Comparison of ENCODE assay signal across 8 cellular contexts in genomic region chr9:101727621-101728524, GRCh38. TPM values are rescaled to one million over a fixed set of nuclear protein-coding genes. Genes with fewer than 3 reads are reported as not detected.
DNase-seq lines count a peak whose midpoint lies in the region; ATAC-seq and TF ChIP-seq lines count a peak whose summit lies in the region.

No MANE protein-coding gene starts in this region.

- no peak overlapping the region for H3K9ac ChIP-seq in IMR-90 (ENCODE audit: low read depth, low read length)

- POLR2A ChIA-PET in IMR-90 (lab: Charles Lee; ENCODE audit: unreplicated experiment), result no interaction called here

- intact Hi-C loops in IMR-90 (cut with micrococcal nuclease), result loop anchor here (1.0 kb wide), 1 partner anchor 126 kb away; no protein-coding TSS in a partner anchor

- no peaks in the 10 kb centered on the region for H3K4me1 Mint-ChIP-seq in stimulated activated memory B cell treated with anti-CD40 and anti-IgM and Interleukin-4, amounts not matched to agents 10 μg/mL and 1 μg/mL and 100 μg/mL, for 72 hours

- H4K8ac ChIP-seq in IMR-90 (ENCODE audit: low read depth in 2 of 2, low read length in 2 of 2), result no peak overlapping the region

- H2BK120ac ChIP-seq in IMR-90 (ENCODE audit: low read depth, low read length), result no peak overlapping the region

- no peak overlapping the region for H2AK5ac ChIP-seq in IMR-90 (ENCODE audit: low read depth, low read length)

- H3K9me1 ChIP-seq in IMR-90 (ENCODE audit: insufficient read depth, low read length), result no peaks in the 10 kb centered on the region

- H3K14ac ChIP-seq in IMR-90 (replicated peaks; ENCODE audit: low read depth, low read length), result no peak overlapping the region

- peak; percentile 87 for ATAC-seq in GM21717 (IDR thresholded peaks at IDR 0.05; ENCODE audit: unreplicated experiment)
- peak; percentile 59; the same call in 1 of the 2 replicates for ATAC-seq in IMR-90 (ENCODE audit: low read depth)
- ATAC-seq in stimulated activated memory B cell treated with anti-CD40 and anti-IgM and Interleukin-4, amounts not matched to agents 10 μg/mL and 1 μg/mL and 100 μg/mL, for 72 hours, result no peak

- no peak overlapping the region for H4K5ac ChIP-seq in IMR-90 (ENCODE audit: low read depth, low read length)

- TF ChIP-seq POLR2A in IMR-90 (IDR thresholded peaks at IDR 0.05; ENCODE audit: low read depth, low read length), result no peak

- no peak overlapping the region for H2BK20ac ChIP-seq in IMR-90 (ENCODE audit: low read depth, low read length)

- dilution Hi-C loops in IMR-90 (cut with HindIII; ENCODE audit: low sequenced_read_pairs, unreplicated experiment), result no loop called here

- no peak overlapping the region for H3K4me3 ChIP-seq in IMR-90 (ENCODE audit: insufficient read depth, low read depth, low read length)

- no peak overlapping the region for H2AK9ac ChIP-seq in IMR-90 (replicated peaks; ENCODE audit: low read depth, low read length, poor library complexity)

- peaks cover 2% of the 10 kb centered on the region for H3K9me3 Mint-ChIP-seq in stimulated activated memory B cell treated with anti-CD40 and anti-IgM and Interleukin-4, amounts not matched to agents 10 μg/mL and 1 μg/mL and 100 μg/mL, for 72 hours

- H3K4me1 ChIP-seq in IMR-90 (ENCODE audit: control insufficient read depth, insufficient read depth, low read length), result no peaks in the 10 kb centered on the region

- no peak overlapping the region for H2BK15ac ChIP-seq in IMR-90 (ENCODE audit: low read depth, low read length)

- H3K18ac ChIP-seq in IMR-90 (ENCODE audit: low read depth, low read length), result no peak overlapping the region

- in situ Hi-C loops in IMR-90 (cut with MboI; ENCODE audit: low sequenced_read_pairs), result no loop called here

- no peak overlapping the region for H3K27ac ChIP-seq in IMR-90 (ENCODE audit: insufficient read depth, low read length)

- no peak overlapping the region for H3K23ac ChIP-seq in IMR-90 (ENCODE audit: low read depth, low read length)

- no peak overlapping the region for H3K4me3 Mint-ChIP-seq in stimulated activated memory B cell treated with anti-CD40 and anti-IgM and Interleukin-4, amounts not matched to agents 10 μg/mL and 1 μg/mL and 100 μg/mL, for 72 hours

- H4K91ac ChIP-seq in IMR-90 (ENCODE audit: insufficient read depth, low read depth, low read length), result no peak overlapping the region

- no TSS peak for BruUV-seq in IMR-90 (replicated peaks; lab: Mats Ljungman, UMichigan)

- TF ChIP-seq RAD21 in IMR-90 (IDR thresholded peaks at IDR 0.05; ENCODE audit: low read length), result peak; percentile 29; the same call in 1 of the 2 replicates

- peak; percentile 40 for TF ChIP-seq CTCF in IMR-90 (conservative IDR thresholded peaks at IDR 0.05; ENCODE audit: low read depth, low read length)

- no peaks in the 10 kb centered on the region for H3K36me3 ChIP-seq in IMR-90 (ENCODE audit: control insufficient read depth, insufficient read depth, low read length)

- H3K9me3 ChIP-seq in IMR-90 (ENCODE audit: control insufficient read depth, insufficient read depth, low read length), result no peaks in the 10 kb centered on the region

- no peak overlapping the region for H3K27ac Mint-ChIP-seq in stimulated activated memory B cell treated with anti-CD40 and anti-IgM and Interleukin-4, amounts not matched to agents 10 μg/mL and 1 μg/mL and 100 μg/mL, for 72 hours

- no peaks in the 10 kb centered on the region for H3K36me3 Mint-ChIP-seq in stimulated activated memory B cell treated with anti-CD40 and anti-IgM and Interleukin-4, amounts not matched to agents 10 μg/mL and 1 μg/mL and 100 μg/mL, for 72 hours

- no peak overlapping the region for H3K4me2 ChIP-seq in IMR-90 (ENCODE audit: low read depth, low read length)

- H2AFZ ChIP-seq in IMR-90 (replicated peaks; ENCODE audit: low read length, poor library complexity), result no peak overlapping the region

- H4K20me1 ChIP-seq in IMR-90 (ENCODE audit: insufficient read depth, low read length), result no peaks in the 10 kb centered on the region

- no peak overlapping the region for H3K4ac ChIP-seq in IMR-90 (ENCODE audit: low read depth, low read length)

- no peaks in the 10 kb centered on the region for H3K27me3 ChIP-seq in IMR-90 (ENCODE audit: control insufficient read depth, insufficient read depth, low read length)

- peak; percentile 6 for DNase-seq in stimulated activated CD4-positive, alpha-beta T cell treated with anti-CD3 and anti-CD28 coated beads, Interleukin-4, amount 100 ng/mL, for 24 hours
- DNase-seq in stimulated activated CD4-positive, alpha-beta T cell treated with anti-CD3 and anti-CD28 coated beads, Interleukin-4, amount 100 ng/mL, for 4 hours, result no peak
- DNase-seq in IMR-90 (peak; percentile 11), SW 1271 (lab: John Stamatoyannopoulos, UW) (peak; percentile 10 to 44), inferior parietal cortex (ENCODE audit: extremely low spot score) (peak; percentile 58)
- no peak for DNase-seq in activated CD8-positive, alpha-beta memory T cell treated with anti-CD3 and anti-CD28 coated beads, Interleukin-2, amount 50 U/mL, for 48 hours

- WGBS in IMR-90 (ENCODE audit: extremely low coverage in 2 of 2, insufficient read length in 1 of 2), 2 experiments, result no CpG with 5 or more reads among the region's 4 CpGs

- no peaks in the 10 kb centered on the region for H3K27me3 Mint-ChIP-seq in stimulated activated memory B cell treated with anti-CD40 and anti-IgM and Interleukin-4, amounts not matched to agents 10 μg/mL and 1 μg/mL and 100 μg/mL, for 72 hours

- H3K79me1 ChIP-seq in IMR-90 (ENCODE audit: low read depth in 1 of 2, low read length in 2 of 2), result no peaks in the 10 kb centered on the region

- H3K56ac ChIP-seq in IMR-90 (ENCODE audit: extremely low read depth, insufficient read depth, low read length), result no peak overlapping the region

- CTCF ChIA-PET in IMR-90 (lab: Yijun Ruan, JAX), result interaction anchor here (0.6 to 1.5 kb wide), 4 partner anchors 10 to 63 kb away, joined by 3 to 6 read pairs (median 4); no protein-coding TSS in a partner anchor

- H2BK5ac ChIP-seq in IMR-90 (ENCODE audit: low read depth, low read length, poor library complexity, severe bottlenecking), result no peak overlapping the region

TF ChIP-seq in IMR-90, 13 proteins besides CTCF, POLR2A, EP300 and RAD21:
- no peak for TF ChIP-seq FOS (IDR thresholded peaks at IDR 0.05; ENCODE audit: low read depth, low read length)
- no peak for TF ChIP-seq CEBPB (IDR thresholded peaks at IDR 0.05; ENCODE audit: low read depth, low read length)
- TF ChIP-seq USF2 (IDR thresholded peaks at IDR 0.05; ENCODE audit: low read depth, low read length), result no peak
- no peak for TF ChIP-seq ELK1 (IDR thresholded peaks at IDR 0.05; ENCODE audit: borderline replicate concordance, low read depth, low read length)
- no peak for TF ChIP-seq SMC3 (IDR thresholded peaks at IDR 0.05; ENCODE audit: low read depth, low read length)
- no peak for TF ChIP-seq MAFK (IDR thresholded peaks at IDR 0.05; ENCODE audit: low read depth, low read length)
TF ChIP-seq in IMR-90: peak in this region for 0.

RNA-seq across cellular contexts. Expression of gene GRIN3A, which starts 10.6 kb away (rescaled TPM):
- total RNA-seq in IMR-90 (2012; rRNA removed), result not detected in 2 replicates
- polyA plus RNA-seq in IMR-90 (2012; rRNA removed), result not detected in 2 replicates
- polyA plus RNA-seq in IMR-90 (2012; cell fraction: cytosol; rRNA removed), result not detected in 2 replicates
- not detected in 2 replicates for polyA plus RNA-seq in IMR-90 (2012; cell fraction: nucleus; rRNA removed; ENCODE audit: low replicate concordance)

Comparison
In these comparisons a context has a peak if more than half of its experiments do, and no peak if none do; other contexts are left out.
1. DNase-seq: peak in stimulated activated CD4-positive, alpha-beta T cell treated with anti-CD3 and anti-CD28 coated beads, Interleukin-4, amount 100 ng/mL, for 24 hours (single experiment), IMR-90 (single experiment), SW 1271 (2 of 2) and inferior parietal cortex (single experiment); none in stimulated activated CD4-positive, alpha-beta T cell treated with anti-CD3 and anti-CD28 coated beads, Interleukin-4, amount 100 ng/mL, for 4 hours (0 of 2) and activated CD8-positive, alpha-beta memory T cell treated with anti-CD3 and anti-CD28 coated beads, Interleukin-2, amount 50 U/mL, for 48 hours (single experiment).